Comparison of ENCODE assay signal across 22 cellular contexts in the genomic region with DNA sequence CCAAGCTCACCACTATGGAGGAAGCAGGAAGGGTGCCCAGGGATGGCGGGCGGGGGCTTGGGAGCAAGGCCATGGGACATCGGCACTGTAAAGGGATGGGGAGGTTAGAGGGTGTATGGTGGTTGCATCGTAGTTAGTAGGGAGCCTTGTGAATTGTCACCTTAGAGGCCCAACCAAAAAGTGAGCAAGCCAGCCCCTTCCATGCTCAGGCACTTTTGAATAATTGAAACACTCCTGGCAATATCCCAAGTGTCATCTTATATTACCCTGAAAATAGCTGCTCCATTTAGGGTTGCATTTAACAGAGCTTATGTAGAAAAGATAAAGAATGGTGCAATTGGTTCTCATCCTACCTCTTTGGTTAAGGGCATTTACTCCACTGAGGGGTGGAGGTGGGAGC.
"Had no signal": no experiment of that assay in that cellular context is flagged by ENCODE, and none has a peak within 500 bp of the region (broad histone marks: within the 10 kb centered on the region; RNA-seq: fewer than 3 reads in every experiment).

No MANE protein-coding gene starts in this region.

- H3K27me3 ChIP-seq: esophagus muscularis mucosa, gastrocnemius medialis, left lung, right lobe of liver, stomach, suprapubic skin, tibial nerve had no signal

- H3K36me3 Mint-ChIP-seq: activated CD4-positive, alpha-beta memory T cell treated with anti-CD3 and anti-CD28 coated beads for 36 hours; natural killer cell; stimulated activated memory B cell treated with anti-CD40 and anti-IgM and Interleukin-4, amounts not matched to agents 10 μg/mL and 1 μg/mL and 100 μg/mL, for 72 hours had no signal

- H3K9me3 ChIP-seq: esophagus muscularis mucosa, gastrocnemius medialis, left lung, right lobe of liver, suprapubic skin, tibial nerve had no signal

- H3K27ac ChIP-seq: coronary artery, esophagus muscularis mucosa, gastrocnemius medialis, left lung, parathyroid adenoma, right lobe of liver, skin epidermis, stomach, suprapubic skin, tibial nerve had no signal

- H3K27ac Mint-ChIP-seq: activated CD4-positive, alpha-beta memory T cell treated with anti-CD3 and anti-CD28 coated beads for 36 hours; activated naive CD4-positive, alpha-beta T cell treated with anti-CD3 and anti-CD28 coated beads for 36 hours; natural killer cell; stimulated activated memory B cell treated with anti-CD40 and anti-IgM and Interleukin-4, amounts not matched to agents 10 μg/mL and 1 μg/mL and 100 μg/mL, for 72 hours had no signal

- H3K9ac ChIP-seq: parathyroid adenoma had no signal

- H3K36me3 ChIP-seq: esophagus muscularis mucosa, gastrocnemius medialis, left lung, right lobe of liver, stomach, suprapubic skin, tibial nerve had no signal

- H3K27me3 Mint-ChIP-seq: activated CD4-positive, alpha-beta memory T cell treated with anti-CD3 and anti-CD28 coated beads for 36 hours had no signal

- H3K4me1 ChIP-seq: esophagus muscularis mucosa, gastrocnemius medialis, left lung, parathyroid adenoma, right lobe of liver, stomach, suprapubic skin, tibial nerve had no signal

- DNase-seq: activated CD4-positive, alpha-beta memory T cell treated with anti-CD3 and anti-CD28 coated beads for 36 hours; activated CD4-positive, alpha-beta T cell treated with anti-CD3 and anti-CD28 coated beads for 48 hours; activated naive CD4-positive, alpha-beta T cell treated with anti-CD3 and anti-CD28 coated beads for 36 hours; activated T-cell treated with anti-CD3 and anti-CD28 coated beads, Interleukin-2, amount 50 U/mL, for 48 hours; cerebellar nuclear complex; gastrocnemius medialis; hippocampal formation; kidney glomerular epithelial cell; left lung; midbrain; natural killer cell; right lobe of liver; stimulated activated CD4-positive, alpha-beta T cell treated with anti-CD3 and anti-CD28 coated beads, Interleukin-2, amount 100 ng/mL, for 24 hours; stomach had no signal

- H3K4me3 Mint-ChIP-seq: activated CD4-positive, alpha-beta memory T cell treated with anti-CD3 and anti-CD28 coated beads for 36 hours; activated naive CD4-positive, alpha-beta T cell treated with anti-CD3 and anti-CD28 coated beads for 36 hours; natural killer cell; stimulated activated memory B cell treated with anti-CD40 and anti-IgM and Interleukin-4, amounts not matched to agents 10 μg/mL and 1 μg/mL and 100 μg/mL, for 72 hours had no signal

- H3K79me2 ChIP-seq: parathyroid adenoma had no signal

- H2AFZ ChIP-seq: parathyroid adenoma had no signal

- H3K4me3 ChIP-seq: coronary artery, esophagus muscularis mucosa, gastrocnemius medialis, left lung, lung, right lobe of liver, skin epidermis, stomach, suprapubic skin, tibial nerve had no signal

- H3K4me1 Mint-ChIP-seq: natural killer cell; stimulated activated memory B cell treated with anti-CD40 and anti-IgM and Interleukin-4, amounts not matched to agents 10 μg/mL and 1 μg/mL and 100 μg/mL, for 72 hours had no signal

- H3K9me3 Mint-ChIP-seq: activated CD4-positive, alpha-beta memory T cell treated with anti-CD3 and anti-CD28 coated beads for 36 hours; activated naive CD4-positive, alpha-beta T cell treated with anti-CD3 and anti-CD28 coated beads for 36 hours; stimulated activated memory B cell treated with anti-CD40 and anti-IgM and Interleukin-4, amounts not matched to agents 10 μg/mL and 1 μg/mL and 100 μg/mL, for 72 hours had no signal
